24 cellular contexts compared by ENCODE assay signal in the genomic region with DNA sequence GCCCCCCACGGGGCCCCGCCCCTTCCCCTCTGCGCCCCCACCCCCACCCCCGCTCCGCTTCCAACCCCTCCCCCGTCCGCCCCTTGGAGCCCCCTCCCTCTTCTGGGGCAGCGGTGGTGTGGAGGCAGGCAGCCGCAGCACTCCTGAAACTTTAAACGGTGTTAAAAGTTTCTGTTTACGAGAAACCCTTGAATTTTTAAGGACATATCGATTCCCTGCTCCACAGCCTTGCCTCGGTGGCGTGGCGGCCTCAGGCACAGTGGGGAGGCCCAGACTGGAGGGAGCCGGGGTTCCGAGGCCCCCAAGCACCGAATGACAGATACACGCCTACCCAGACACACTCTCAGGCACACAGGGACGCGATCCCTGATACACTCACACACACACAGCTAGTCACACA. TPM values are rescaled to one million over a fixed set of nuclear protein-coding genes. Genes with fewer than 3 reads are reported as not detected.
"Had no signal": no experiment of that assay in that cellular context is flagged by ENCODE, and none has a peak within 500 bp of the region (broad histone marks: within the 10 kb centered on the region; RNA-seq: fewer than 3 reads in every experiment).

No MANE protein-coding gene starts in this region.

- H3K4me3 Mint-ChIP-seq: immature natural killer cell; natural killer cell treated with Interleukin-12 subunit alpha and Interleukin-12 subunit beta and Interleukin-15 and Interleukin-18, amount 100 ng/mL, for 72 hours; stimulated activated memory B cell treated with anti-CD40 and anti-IgM and Interleukin-4, amounts not matched to agents 10 μg/mL and 1 μg/mL and 100 μg/mL, for 72 hours; stimulated activated naive CD8-positive, alpha-beta T cell treated with anti-CD3 and anti-CD28 coated beads, Interleukin-15, Interleukin-2, amounts not matched to agents 100 ng/mL and 50 ng/mL, for 24 hours had no signal

- H3K27ac Mint-ChIP-seq: natural killer cell treated with Interleukin-12 subunit alpha and Interleukin-12 subunit beta and Interleukin-15 and Interleukin-18, amount 100 ng/mL, for 72 hours; stimulated activated memory B cell treated with anti-CD40 and anti-IgM and Interleukin-4, amounts not matched to agents 10 μg/mL and 1 μg/mL and 100 μg/mL, for 72 hours; stimulated activated naive CD8-positive, alpha-beta T cell treated with anti-CD3 and anti-CD28 coated beads, Interleukin-15, Interleukin-2, amounts not matched to agents 100 ng/mL and 50 ng/mL, for 24 hours had no signal

- H3K9me3 Mint-ChIP-seq: natural killer cell treated with Interleukin-12 subunit alpha and Interleukin-12 subunit beta and Interleukin-15 and Interleukin-18, amount 100 ng/mL, for 72 hours; stimulated activated memory B cell treated with anti-CD40 and anti-IgM and Interleukin-4, amounts not matched to agents 10 μg/mL and 1 μg/mL and 100 μg/mL, for 72 hours; stimulated activated naive CD8-positive, alpha-beta T cell treated with anti-CD3 and anti-CD28 coated beads, Interleukin-15, Interleukin-2, amounts not matched to agents 100 ng/mL and 50 ng/mL, for 24 hours had no signal

- H3K27me3 Mint-ChIP-seq: stimulated activated memory B cell treated with anti-CD40 and anti-IgM and Interleukin-4, amounts not matched to agents 10 μg/mL and 1 μg/mL and 100 μg/mL, for 72 hours had no signal

- DNase-seq: effector memory CD4-positive, alpha-beta T cell; gastrocnemius medialis; heart right ventricle; immature natural killer cell; left lung; midbrain; posterior cingulate gyrus; spleen; stimulated activated CD4-positive, alpha-beta T cell treated with anti-CD3 and anti-CD28 coated beads, Interleukin-15, amount 100 ng/mL, for 24 hours; stimulated activated CD4-positive, alpha-beta T cell treated with anti-CD3 and anti-CD28 coated beads, Interleukin-1b, Interleukin-23, amount 100 ng/mL, for 48 hours; stimulated activated CD4-positive, alpha-beta T cell treated with anti-CD3 and anti-CD28 coated beads, Interleukin-4, amount 100 ng/mL, for 24 hours; testis had no signal

- ATAC-seq: esophagus mucosa; gastrocnemius medialis; heart right ventricle; left lung; natural killer cell treated with Interleukin-12 subunit alpha and Interleukin-12 subunit beta and Interleukin-15 and Interleukin-18, amount 100 ng/mL, for 72 hours; sciatic nerve; stimulated activated memory B cell treated with anti-CD40 and anti-IgM and Interleukin-4, amounts not matched to agents 10 μg/mL and 1 μg/mL and 100 μg/mL, for 72 hours had no signal

- H3K36me3 Mint-ChIP-seq: immature natural killer cell; stimulated activated memory B cell treated with anti-CD40 and anti-IgM and Interleukin-4, amounts not matched to agents 10 μg/mL and 1 μg/mL and 100 μg/mL, for 72 hours had no signal

RNA-seq across cellular contexts. Expression of gene DAND5, which starts 21.1 kb away (rescaled TPM):
- total RNA-seq: esophagus mucosa; fibroblast of lung; gastrocnemius medialis; natural killer cell treated with Interleukin-12 subunit alpha and Interleukin-12 subunit beta and Interleukin-15 and Interleukin-18, amount 100 ng/mL, for 72 hours; osteocyte; sciatic nerve; skeletal muscle tissue; spleen; subcutaneous adipose tissue; tibial nerve; ureter had no signal
- polyA plus RNA-seq: immature natural killer cell, keratinocyte, spleen had no signal
